Comparison of ENCODE assay signal across 17 cellular contexts in the genomic region with DNA sequence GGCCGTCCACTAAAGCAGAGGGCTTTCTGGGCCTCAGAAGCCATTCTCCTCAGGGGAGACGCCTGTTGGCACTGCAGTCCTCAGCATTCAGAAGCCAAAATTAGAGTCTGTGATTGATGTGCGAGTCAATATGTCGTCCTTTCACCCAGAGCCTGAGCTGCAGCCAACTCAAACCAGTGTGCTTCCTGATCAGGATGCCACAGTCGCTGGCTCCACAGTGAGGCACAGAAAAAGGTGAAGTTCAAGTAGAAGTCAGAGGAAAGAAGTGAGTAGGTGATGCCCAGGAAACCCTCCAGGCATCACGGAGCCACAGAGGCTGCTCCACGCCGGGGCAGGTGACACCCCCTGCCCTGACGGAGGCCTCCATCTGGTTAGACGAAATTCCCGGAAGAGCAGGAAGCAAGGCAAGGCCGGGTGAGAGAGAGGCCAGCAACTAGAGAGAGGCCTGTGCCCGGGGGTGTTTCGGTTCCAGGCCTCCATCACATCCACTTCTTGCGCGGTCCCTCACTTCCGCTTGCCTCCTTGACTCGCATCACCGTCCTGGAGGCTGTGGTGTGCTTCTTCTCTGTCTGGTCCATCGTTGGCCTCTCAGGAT.
"Had no signal": no experiment of that assay in that cellular context is flagged by ENCODE, and none has a peak within 500 bp of the region (broad histone marks: within the 10 kb centered on the region; RNA-seq: fewer than 3 reads in every experiment).

No MANE protein-coding gene starts in this region.

- H3K9me3 Mint-ChIP-seq: activated CD4-positive, alpha-beta T cell treated with anti-CD3 and anti-CD28 coated beads, Interleukin-2, amount 10 ng/mL, durations not matched to agents 24 days and 14 days; central memory CD8-positive, alpha-beta T cell; immature natural killer cell; neural crest cell had no signal

- H3K27ac ChIP-seq: heart left ventricle, pancreas, WERI-Rb-1 had no signal

- H3K27me3 ChIP-seq: heart left ventricle, pancreas had no signal

- H3K9me3 ChIP-seq: heart left ventricle, pancreas had no signal

- DNase-seq: activated CD4-positive, alpha-beta T cell treated with anti-CD3 and anti-CD28 coated beads, Interleukin-2, amount 10 ng/mL, durations not matched to agents 24 days and 14 days; activated CD8-positive, alpha-beta memory T cell treated with anti-CD3 and anti-CD28 coated beads, Interleukin-2, amount 50 U/mL, for 4 hours; activated CD8-positive, alpha-beta T cell treated with anti-CD3 and anti-CD28 coated beads, Interleukin-2, amount 10 ng/mL, durations not matched to agents 7 days and 5 days; activated gamma-delta T cell treated with Interleukin-2 at 50 U/mL for 16 hours; activated T-cell treated with anti-CD3 and anti-CD28 coated beads, Interleukin-2, amount 50 U/mL, for 48 hours; heart left ventricle; immature natural killer cell; stimulated activated CD4-positive, alpha-beta T cell treated with anti-CD3 and anti-CD28 coated beads, Interleukin-1b, Interleukin-23, amount 100 ng/mL, for 48 hours; T-helper 1 cell; T1000; WERI-Rb-1 had no signal

- H3K4me3 ChIP-seq: heart left ventricle, pancreas had no signal

- H3K27me3 Mint-ChIP-seq: activated naive CD8-positive, alpha-beta T cell; central memory CD8-positive, alpha-beta T cell had no signal

- H3K36me3 ChIP-seq: pancreas had no signal

- ATAC-seq: activated CD8-positive, alpha-beta T cell treated with anti-CD3 and anti-CD28 coated beads, Interleukin-2, amount 10 ng/mL, durations not matched to agents 7 days and 5 days had no signal

- FAIRE-seq: frontal cortex, pancreas had no signal

- H3K4me1 Mint-ChIP-seq: central memory CD8-positive, alpha-beta T cell; neural crest cell had no signal

- H3K27ac Mint-ChIP-seq: activated CD4-positive, alpha-beta T cell treated with anti-CD3 and anti-CD28 coated beads, Interleukin-2, amount 10 ng/mL, durations not matched to agents 24 days and 14 days; activated CD8-positive, alpha-beta T cell treated with anti-CD3 and anti-CD28 coated beads, Interleukin-2, amount 10 ng/mL, durations not matched to agents 7 days and 5 days; activated naive CD8-positive, alpha-beta T cell had no signal

- H3K4me1 ChIP-seq: pancreas had no signal

- H3K36me3 Mint-ChIP-seq: activated naive CD8-positive, alpha-beta T cell; brain had no signal

- H3K4me3 Mint-ChIP-seq: activated CD4-positive, alpha-beta T cell treated with anti-CD3 and anti-CD28 coated beads, Interleukin-2, amount 10 ng/mL, durations not matched to agents 24 days and 14 days; activated CD8-positive, alpha-beta T cell treated with anti-CD3 and anti-CD28 coated beads, Interleukin-2, amount 10 ng/mL, durations not matched to agents 7 days and 5 days; activated naive CD8-positive, alpha-beta T cell; brain; central memory CD8-positive, alpha-beta T cell; immature natural killer cell; neural crest cell had no signal
